ENCODE assay signal across 18 cellular contexts in genomic region chr16:85142771-85143211, GRCh38. TPM values are rescaled to one million over a fixed set of nuclear protein-coding genes. Genes with fewer than 3 reads are reported as not detected.
DNase-seq lines count a peak whose midpoint lies in the region; ATAC-seq and TF ChIP-seq lines count a peak whose summit lies in the region.
"Had no signal": no experiment of that assay in that cellular context is flagged by ENCODE, and none has a peak within 500 bp of the region (broad histone marks: within the 10 kb centered on the region; RNA-seq: fewer than 3 reads in every experiment).

No MANE protein-coding gene starts in this region.

- WGBS in neuronal stem cell (ENCODE audit: extremely low coverage in 2 of 2, insufficient read length in 2 of 2, insufficient replicate concordance in 1 of 2), 2 donors = no CpG with 5 or more reads among the region's 19 CpGs

- H2BK5ac ChIP-seq in neuronal stem cell (ENCODE audit: low read length) = peak overlapping the region; percentile 87

- peaks cover 53% of the 10 kb centered on the region for H3K4me1 Mint-ChIP-seq in endothelial cell (ENCODE audit: unreplicated experiment)
- H3K4me1 Mint-ChIP-seq in activated T-helper 2 cell treated with anti-CD3 and anti-CD28 coated beads, Interferon-gamma antibody, Interleukin-2, Interleukin-4, amounts not matched to agents 10 μg/mL and 5 μg/mL and 100 μg/mL, durations not matched to agents 14 hours and 24 hours and 36 hours (ENCODE audit: low read depth) = no peaks in the 10 kb centered on the region

- DNase-seq in left ventricle myocardium inferior (no peak), left ventricle myocardium superior (no peak), Karpas-422 (peak; percentile 23), endothelial cell (ENCODE audit: low spot score) (no peak), neuronal stem cell (ENCODE audit: low spot score) (no peak), G401 (ENCODE audit: low spot score) (no peak), LoVo (ENCODE audit: low spot score) (no peak)
- no peak for DNase-seq in activated T-helper 2 cell treated with anti-CD3 and anti-CD28 coated beads, Interferon-gamma antibody, Interleukin-2, Interleukin-4, amounts not matched to agents 10 μg/mL and 5 μg/mL and 100 μg/mL, durations not matched to agents 14 hours and 24 hours and 36 hours (ENCODE audit: low spot score)
- DNase-seq: ACHN; C1 segment of cervical spinal cord; Calu3; CD4-positive, alpha-beta T cell; DMS 273 treated with DMSO at 0.1 percent for 48 hours; H9 had no signal

- no peaks in the 10 kb centered on the region for H3K79me1 ChIP-seq in neuronal stem cell (ENCODE audit: low read depth, low read length)

- no peak overlapping the region for H3K4ac ChIP-seq in neuronal stem cell (ENCODE audit: low read length)

- H3K9me3 Mint-ChIP-seq in endothelial cell (ENCODE audit: unreplicated experiment) = no peaks in the 10 kb centered on the region
- no peaks in the 10 kb centered on the region for H3K9me3 Mint-ChIP-seq in activated T-helper 2 cell treated with anti-CD3 and anti-CD28 coated beads, Interferon-gamma antibody, Interleukin-2, Interleukin-4, amounts not matched to agents 10 μg/mL and 5 μg/mL and 100 μg/mL, durations not matched to agents 14 hours and 24 hours and 36 hours
- H3K9me3 Mint-ChIP-seq: CD4-positive, alpha-beta T cell; GM23338; H9 had no signal

- peak overlapping the region; percentile 54 for H2BK15ac ChIP-seq in neuronal stem cell (ENCODE audit: low read length)

- no peaks in the 10 kb centered on the region for H4K20me1 ChIP-seq in Karpas-422 (ENCODE audit: insufficient read depth, low read depth, low read length)

- H3K9me3 ChIP-seq in left ventricle myocardium inferior (replicated peaks) (peaks cover 4% of the 10 kb centered on the region), Karpas-422 (ENCODE audit: low read length) (no peaks in the 10 kb centered on the region), neuronal stem cell (replicated peaks in 1 of 2; ENCODE audit: control insufficient read depth in 2 of 2, insufficient read depth in 1 of 2, low read depth in 1 of 2, low read length in 2 of 2) (no peaks in the 10 kb centered on the region)

- H2AFZ ChIP-seq in Karpas-422 (ENCODE audit: low read length) = no peak overlapping the region
- H2AFZ ChIP-seq in neuronal stem cell (ENCODE audit: low read length) = peak overlapping the region; percentile 62
- H2AFZ ChIP-seq: GM23338 had no signal

- H3K27me3 Mint-ChIP-seq in endothelial cell (ENCODE audit: unreplicated experiment) = peaks cover 14% of the 10 kb centered on the region
- peaks cover 15% of the 10 kb centered on the region for H3K27me3 Mint-ChIP-seq in activated T-helper 2 cell treated with anti-CD3 and anti-CD28 coated beads, Interferon-gamma antibody, Interleukin-2, Interleukin-4, amounts not matched to agents 10 μg/mL and 5 μg/mL and 100 μg/mL, durations not matched to agents 14 hours and 24 hours and 36 hours (ENCODE audit: low read depth)

- no peaks in the 10 kb centered on the region for H3K9me2 ChIP-seq in Karpas-422 (replicated peaks; ENCODE audit: insufficient read depth, low read length)

- no peak overlapping the region for H4K8ac ChIP-seq in neuronal stem cell (ENCODE audit: low read depth, low read length)

- peaks cover 7% of the 10 kb centered on the region for H3K36me3 Mint-ChIP-seq in endothelial cell (ENCODE audit: low read depth, unreplicated experiment)
- H3K36me3 Mint-ChIP-seq in activated T-helper 2 cell treated with anti-CD3 and anti-CD28 coated beads, Interferon-gamma antibody, Interleukin-2, Interleukin-4, amounts not matched to agents 10 μg/mL and 5 μg/mL and 100 μg/mL, durations not matched to agents 14 hours and 24 hours and 36 hours (ENCODE audit: low read depth) = no peaks in the 10 kb centered on the region

- no peaks in the 10 kb centered on the region for H3K27me3 ChIP-seq in left ventricle myocardium inferior (ENCODE audit: low read depth)
- H3K27me3 ChIP-seq in Karpas-422 (ENCODE audit: low read length) = no peaks in the 10 kb centered on the region
- H3K27me3 ChIP-seq in neuronal stem cell (ENCODE audit: control insufficient read depth in 3 of 3, insufficient read depth in 3 of 3, low read depth in 1 of 3, low read length in 3 of 3) = peaks cover 0 to 4% (median 0%) of the 10 kb centered on the region in 3 experiments

- in situ Hi-C loops in G401 (cut with HindIII; ENCODE audit: low sequenced_read_pairs) = no loop called here

- H2AK5ac ChIP-seq in neuronal stem cell (ENCODE audit: low read depth, low read length) = peak overlapping the region; percentile 73

- H3K9ac ChIP-seq in Karpas-422 (ENCODE audit: low read length) (no peak overlapping the region), neuronal stem cell (ENCODE audit: low read depth, low read length, poor library complexity) (peak overlapping the region; percentile 50)

- H2BK12ac ChIP-seq in neuronal stem cell (ENCODE audit: low read length) = peak overlapping the region; percentile 75

- H3K4me3 ChIP-seq in left ventricle myocardium inferior (no peak overlapping the region), Karpas-422 (ENCODE audit: low read length) (no peak overlapping the region), neuronal stem cell (ENCODE audit: low read length in 2 of 2) (no peak overlapping the region)
- H3K4me3 ChIP-seq: GM23338 had no signal

- H3K23ac ChIP-seq in neuronal stem cell (ENCODE audit: low read depth, low read length, poor library complexity) = no peak overlapping the region

- H4K91ac ChIP-seq in neuronal stem cell (ENCODE audit: low read depth, low read length, poor library complexity) = no peak overlapping the region

- no peak overlapping the region for H2BK120ac ChIP-seq in neuronal stem cell (ENCODE audit: low read depth, low read length)

- no peak for ATAC-seq in left ventricle myocardium superior
- ATAC-seq: GM23338 had no signal

- H3K4me2 ChIP-seq in Karpas-422 (ENCODE audit: low read depth, low read length, poor library complexity, severe bottlenecking) = no peak overlapping the region
- H3K4me2 ChIP-seq in neuronal stem cell (ENCODE audit: insufficient read depth, low read length, poor library complexity, severe bottlenecking) = no peak overlapping the region
- H3K4me2 ChIP-seq: GM23338 had no signal

- peak overlapping the region; percentile 30 for H3K27ac ChIP-seq in left ventricle myocardium inferior (replicated peaks)
- H3K27ac ChIP-seq in Karpas-422 (ENCODE audit: low read length) = no peak overlapping the region
- H3K27ac ChIP-seq in neuronal stem cell (replicated peaks; ENCODE audit: low read length) = no peak overlapping the region

- no peak for TF ChIP-seq CTCF in left ventricle myocardium inferior (IDR thresholded peaks at IDR 0.05; ENCODE audit: borderline replicate concordance)
- TF ChIP-seq CTCF in endothelial cell (IDR thresholded peaks at IDR 0.05; ENCODE audit: unreplicated experiment) = no peak

- H3K4me3 Mint-ChIP-seq in endothelial cell (ENCODE audit: unreplicated experiment) = no peak overlapping the region
- H3K4me3 Mint-ChIP-seq in activated T-helper 2 cell treated with anti-CD3 and anti-CD28 coated beads, Interferon-gamma antibody, Interleukin-2, Interleukin-4, amounts not matched to agents 10 μg/mL and 5 μg/mL and 100 μg/mL, durations not matched to agents 14 hours and 24 hours and 36 hours (ENCODE audit: low read depth) = no peak overlapping the region
- H3K4me3 Mint-ChIP-seq: CD4-positive, alpha-beta T cell; GM23338; H9 had no signal

- no peaks in the 10 kb centered on the region for H3K79me2 ChIP-seq in Karpas-422 (ENCODE audit: low read length)

- H3K36me3 ChIP-seq in left ventricle myocardium inferior (no peaks in the 10 kb centered on the region), Karpas-422 (ENCODE audit: insufficient read depth, low read length) (no peaks in the 10 kb centered on the region), neuronal stem cell (replicated peaks in 1 of 2; ENCODE audit: control insufficient read depth in 2 of 2, insufficient read depth in 2 of 2, low read length in 2 of 2) (no peaks in the 10 kb centered on the region)

- peaks cover 70% of the 10 kb centered on the region for H3K4me1 ChIP-seq in left ventricle myocardium inferior
- H3K4me1 ChIP-seq in Karpas-422 (ENCODE audit: low read length) = peaks cover 11% of the 10 kb centered on the region
- peaks cover 6 to 32% of the 10 kb centered on the region in 2 donors for H3K4me1 ChIP-seq in neuronal stem cell (ENCODE audit: control insufficient read depth in 2 of 2, insufficient read depth in 1 of 2, low read depth in 1 of 2, low read length in 2 of 2)

- peak overlapping the region; percentile 77 for H3K18ac ChIP-seq in neuronal stem cell (ENCODE audit: low read length)

- H3K27ac Mint-ChIP-seq in endothelial cell (ENCODE audit: unreplicated experiment) = peak overlapping the region; percentile 42
- H3K27ac Mint-ChIP-seq in activated T-helper 2 cell treated with anti-CD3 and anti-CD28 coated beads, Interferon-gamma antibody, Interleukin-2, Interleukin-4, amounts not matched to agents 10 μg/mL and 5 μg/mL and 100 μg/mL, durations not matched to agents 14 hours and 24 hours and 36 hours = no peak overlapping the region
- H3K27ac Mint-ChIP-seq: CD4-positive, alpha-beta T cell; GM23338; H9 had no signal

- intact Hi-C loops in left ventricle myocardium inferior (cut with micrococcal nuclease) (no loop called here), left ventricle myocardium superior (cut with micrococcal nuclease) (no loop called here)
- intact Hi-C loops in activated T-helper 2 cell treated with anti-CD3 and anti-CD28 coated beads, Interferon-gamma antibody, Interleukin-2, Interleukin-4, amounts not matched to agents 10 μg/mL and 5 μg/mL and 100 μg/mL, durations not matched to agents 14 hours and 24 hours and 36 hours (cut with micrococcal nuclease) = no loop called here

- H3K14ac ChIP-seq in neuronal stem cell (ENCODE audit: low read length) = peak overlapping the region; percentile 9

RNA-seq across cellular contexts. Expression of gene CIBAR2, which starts 30.5 kb away (rescaled TPM):
- total RNA-seq in left ventricle myocardium inferior (not detected), left ventricle myocardium superior (not detected), endothelial cell (ENCODE audit: unreplicated experiment) (not detected)
- total RNA-seq in Karpas-422 (2014; rRNA removed; shearing (Covaris generic); ENCODE audit: low replicate concordance) = not detected in 2 replicates
- polyA plus RNA-seq in neuronal stem cell (2013, experiment 1 of 2) = 0.45 TPM
- polyA plus RNA-seq in neuronal stem cell (2013, experiment 2 of 2) = 0.51 TPM
- 0.37 and 0.51 TPM in 2 replicates for total RNA-seq in G401 (2014; rRNA removed; shearing (Covaris generic))
- total RNA-seq in activated T-helper 2 cell treated with anti-CD3 and anti-CD28 coated beads, Interferon-gamma antibody, Interleukin-2, Interleukin-4, amounts not matched to agents 10 μg/mL and 5 μg/mL and 100 μg/mL, durations not matched to agents 14 hours and 24 hours and 36 hours = not detected in 2 replicates
- total RNA-seq: A172; Calu3; CD4-positive, alpha-beta T cell; Daoy; GM23338; H9; HT1080 had no signal
- polyA plus RNA-seq: GM23338 had no signal
